8 cellular contexts compared by ENCODE assay signal in the genomic region with DNA sequence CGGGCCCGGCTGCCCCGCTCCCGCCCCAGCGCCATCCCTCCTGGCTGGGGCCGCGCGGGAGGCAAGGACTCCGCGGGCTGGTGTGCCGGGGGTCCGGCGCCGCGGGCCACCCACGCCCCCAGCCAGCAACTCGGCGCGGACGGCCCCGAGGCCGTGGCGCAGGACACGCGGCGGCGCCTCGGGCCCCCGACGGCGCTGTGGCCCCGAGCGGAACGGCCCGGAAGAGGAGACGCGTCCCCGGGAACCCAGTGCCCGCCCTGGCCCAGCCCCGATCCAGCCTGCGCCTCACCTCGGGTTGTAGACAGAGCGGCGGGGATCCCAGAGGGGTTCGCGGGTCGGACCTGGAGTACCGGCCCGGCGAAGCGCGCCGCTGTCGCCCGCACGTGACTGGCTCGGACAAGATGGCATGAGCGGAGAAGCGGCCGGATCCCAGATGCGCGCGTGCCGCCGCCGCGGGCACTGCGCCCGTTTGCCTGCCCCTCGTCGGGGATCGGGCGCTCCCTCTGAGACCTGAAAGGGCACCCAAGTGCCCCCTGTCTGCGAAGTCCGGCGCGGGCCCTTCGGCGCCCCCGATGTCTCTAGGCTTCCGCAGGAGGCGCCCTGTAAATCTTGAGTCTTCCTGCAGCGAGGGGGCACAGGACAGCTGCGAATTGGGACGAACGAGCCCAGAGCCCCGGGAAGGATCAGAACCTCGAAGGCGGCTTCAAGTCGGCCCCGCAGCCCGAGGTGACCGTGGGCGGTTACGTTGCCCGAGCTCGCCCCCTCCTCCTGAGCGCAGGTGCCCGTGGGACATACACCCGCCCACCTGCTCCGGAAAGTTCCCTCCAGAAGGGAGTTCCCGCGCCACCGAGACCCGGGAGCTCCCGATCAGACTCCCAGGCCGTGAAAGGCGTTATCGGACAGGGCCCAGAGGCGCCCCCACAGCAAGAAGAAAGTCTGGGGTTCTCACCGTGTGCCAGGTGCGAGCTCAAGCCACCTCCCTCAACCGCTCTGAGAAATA. TPM values are rescaled to one million over a fixed set of nuclear protein-coding genes. Genes with fewer than 3 reads are reported as not detected.
DNase-seq lines count a peak whose midpoint lies in the region; ATAC-seq and TF ChIP-seq lines count a peak whose summit lies in the region.

No MANE protein-coding gene starts in this region.

- H3K9ac ChIP-seq in IMR-90 (ENCODE audit: low read depth, low read length): no peak overlapping the region

- no peak overlapping the region for H2BK120ac ChIP-seq in IMR-90 (ENCODE audit: low read depth, low read length)

- no peak overlapping the region for H3K27ac ChIP-seq in IMR-90 (ENCODE audit: insufficient read depth, low read length)
- peak overlapping the region; percentile 90 for H3K27ac ChIP-seq in caudate nucleus (ENCODE audit: low read depth, low read length)

- no peak overlapping the region for H4K8ac ChIP-seq in IMR-90 (ENCODE audit: low read depth in 2 of 2, low read length in 2 of 2)

- no peak overlapping the region for H3K23ac ChIP-seq in IMR-90 (ENCODE audit: low read depth, low read length)

- H2AK9ac ChIP-seq in IMR-90 (replicated peaks; ENCODE audit: low read depth, low read length, poor library complexity): peak overlapping the region; percentile 87

- no peak for TF ChIP-seq POLR2A in IMR-90 (IDR thresholded peaks at IDR 0.05; ENCODE audit: low read depth, low read length)

- H3K4me3 ChIP-seq in IMR-90 (ENCODE audit: insufficient read depth, low read depth, low read length) (peak overlapping the region; percentile 93), WI38 (ENCODE audit: low read depth, low read length) (peak overlapping the region; percentile 74)

- no peak for TF ChIP-seq RAD21 in IMR-90 (IDR thresholded peaks at IDR 0.05; ENCODE audit: low read length)

- WGBS in IMR-90 (ENCODE audit: extremely low coverage in 2 of 2, insufficient read length in 1 of 2), 2 experiments: 2% methylated on average over 54 of the region's 113 CpGs; no CpG with 5 or more reads in 1 of the 2 experiments

- H3K14ac ChIP-seq in IMR-90 (replicated peaks; ENCODE audit: low read depth, low read length): no peak overlapping the region

- DNase-seq in COLO829 (ENCODE audit: low spot score): peak; percentile 30
- peak; percentile 11 for DNase-seq in IMR-90
- peak in 43 of 61 donors; percentile 7 to 76 (median 39) for DNase-seq in caudate nucleus (lab: John Stamatoyannopoulos, UW)
- DNase-seq in kidney tubule cell (ENCODE audit: low spot score): peak; percentile 56
- peak; percentile 48 for DNase-seq in stimulated activated CD4-positive, alpha-beta T cell treated with anti-CD3 and anti-CD28 coated beads, Interleukin-1b, Interleukin-23, amount 100 ng/mL, for 48 hours
- DNase-seq in HuH-7 (ENCODE audit: low spot score): no peak

- H2BK15ac ChIP-seq in IMR-90 (ENCODE audit: low read depth, low read length): no peak overlapping the region

- peaks cover 3 to 10% of the 10 kb centered on the region in 2 experiments; a peak in 2 of 4 replicates for H3K79me1 ChIP-seq in IMR-90 (ENCODE audit: low read depth in 1 of 2, low read length in 2 of 2)

- peak overlapping the region; percentile 54 for H3K4me2 ChIP-seq in IMR-90 (ENCODE audit: low read depth, low read length)

- no peak overlapping the region for H2BK20ac ChIP-seq in IMR-90 (ENCODE audit: low read depth, low read length)

- in situ Hi-C loops in IMR-90 (cut with MboI; ENCODE audit: low sequenced_read_pairs): no loop called here

- no peak overlapping the region for H3K18ac ChIP-seq in IMR-90 (ENCODE audit: low read depth, low read length)

- H4K91ac ChIP-seq in IMR-90 (ENCODE audit: insufficient read depth, low read depth, low read length): no peak overlapping the region

- no peaks in the 10 kb centered on the region for H3K36me3 ChIP-seq in IMR-90 (ENCODE audit: control insufficient read depth, insufficient read depth, low read length)

- no peak overlapping the region for H4K5ac ChIP-seq in IMR-90 (ENCODE audit: low read depth, low read length)

- BruUV-seq in IMR-90 (replicated peaks; lab: Mats Ljungman, UMichigan): no TSS peak

- ATAC-seq in GM21381 (IDR thresholded peaks at IDR 0.05; ENCODE audit: unreplicated experiment): peak; percentile 35
- peak; percentile 22 for ATAC-seq in IMR-90 (ENCODE audit: low read depth)

- peak overlapping the region; percentile 95 for H2AFZ ChIP-seq in IMR-90 (replicated peaks; ENCODE audit: low read length, poor library complexity)

- H3K4me1 ChIP-seq in IMR-90 (ENCODE audit: control insufficient read depth, insufficient read depth, low read length): no peaks in the 10 kb centered on the region

- intact Hi-C loops in IMR-90 (cut with micrococcal nuclease): no loop called here

- no peak overlapping the region for H2BK5ac ChIP-seq in IMR-90 (ENCODE audit: low read depth, low read length, poor library complexity, severe bottlenecking)

- H3K27me3 ChIP-seq in IMR-90 (ENCODE audit: control insufficient read depth, insufficient read depth, low read length): peaks cover 20% of the 10 kb centered on the region

- CTCF ChIA-PET in IMR-90 (lab: Yijun Ruan, JAX): no interaction called here

- no peaks in the 10 kb centered on the region for H4K20me1 ChIP-seq in IMR-90 (ENCODE audit: insufficient read depth, low read length)

- no peaks in the 10 kb centered on the region for H3K9me1 ChIP-seq in IMR-90 (ENCODE audit: insufficient read depth, low read length)

- 0 out of 2 replicates have a peak, but pooled peaks have one; percentile 30 for TF ChIP-seq CTCF in IMR-90 (conservative IDR thresholded peaks at IDR 0.05; ENCODE audit: low read depth, low read length)
- 0 out of 2 replicates have a peak, but pooled peaks have one; percentile 12 for TF ChIP-seq CTCF in WI38 (IDR thresholded peaks at IDR 0.05; ENCODE audit: low read depth, low read length)

- no peaks in the 10 kb centered on the region for H3K9me3 ChIP-seq in IMR-90 (ENCODE audit: control insufficient read depth, insufficient read depth, low read length)

- dilution Hi-C loops in IMR-90 (cut with HindIII; ENCODE audit: low sequenced_read_pairs, unreplicated experiment): no loop called here

- POLR2A ChIA-PET in IMR-90 (lab: Charles Lee; ENCODE audit: unreplicated experiment): no interaction called here

- H3K56ac ChIP-seq in IMR-90 (ENCODE audit: extremely low read depth, insufficient read depth, low read length): no peak overlapping the region

- H3K4ac ChIP-seq in IMR-90 (ENCODE audit: low read depth, low read length): no peak overlapping the region

- no peak overlapping the region for H2AK5ac ChIP-seq in IMR-90 (ENCODE audit: low read depth, low read length)

TF ChIP-seq in IMR-90, 13 proteins besides CTCF, POLR2A, EP300 and RAD21:
- TF ChIP-seq ELK1 (IDR thresholded peaks at IDR 0.05; ENCODE audit: borderline replicate concordance, low read depth, low read length): no peak
- no peak for TF ChIP-seq CHD1 (IDR thresholded peaks at IDR 0.05; ENCODE audit: low read depth, low read length)
- no peak for TF ChIP-seq MAFK (IDR thresholded peaks at IDR 0.05; ENCODE audit: low read depth, low read length)
- no peak for TF ChIP-seq CEBPB (IDR thresholded peaks at IDR 0.05; ENCODE audit: low read depth, low read length)
- peak; percentile 58; the same call in 1 of the 2 replicates for TF ChIP-seq BHLHE40 (IDR thresholded peaks at IDR 0.05; ENCODE audit: low read depth, low read length)
- no peak for TF ChIP-seq NFE2L2 (IDR thresholded peaks at IDR 0.05; ENCODE audit: low read depth, low read length)
- TF ChIP-seq RCOR1 (IDR thresholded peaks at IDR 0.05; ENCODE audit: insufficient replicate concordance, low read length): no peak
- TF ChIP-seq FOS (IDR thresholded peaks at IDR 0.05; ENCODE audit: low read depth, low read length): no peak
- TF ChIP-seq MAZ (IDR thresholded peaks at IDR 0.05; ENCODE audit: borderline replicate concordance, low read depth, low read length): no peak
- no peak for TF ChIP-seq SMC3 (IDR thresholded peaks at IDR 0.05; ENCODE audit: low read depth, low read length)
- TF ChIP-seq RFX5 (IDR thresholded peaks at IDR 0.05; ENCODE audit: low read depth, low read length): no peak
- TF ChIP-seq MXI1 (IDR thresholded peaks at IDR 0.05; ENCODE audit: borderline replicate concordance, low read depth, low read length): no peak
- TF ChIP-seq, protein P1, sequence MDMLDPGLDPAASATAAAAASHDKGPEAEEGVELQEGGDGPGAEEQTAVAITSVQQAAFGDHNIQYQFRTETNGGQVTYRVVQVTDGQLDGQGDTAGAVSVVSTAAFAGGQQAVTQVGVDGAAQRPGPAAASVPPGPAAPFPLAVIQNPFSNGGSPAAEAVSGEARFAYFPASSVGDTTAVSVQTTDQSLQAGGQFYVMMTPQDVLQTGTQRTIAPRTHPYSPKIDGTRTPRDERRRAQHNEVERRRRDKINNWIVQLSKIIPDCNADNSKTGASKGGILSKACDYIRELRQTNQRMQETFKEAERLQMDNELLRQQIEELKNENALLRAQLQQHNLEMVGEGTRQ (IDR thresholded peaks at IDR 0.05; ENCODE audit: low read depth, low read length): peak; percentile 63

RNA-seq across cellular contexts. Expression of gene SFMBT1, which starts 0.6 kb away (rescaled TPM):
- total RNA-seq in IMR-90 (2012; rRNA removed): 1.8 and 3.6 TPM in 2 replicates
- 0.92 and 1.0 TPM in 2 replicates for polyA plus RNA-seq in IMR-90 (2012; rRNA removed)
- 0.42 and 0.74 TPM in 2 replicates for polyA plus RNA-seq in IMR-90 (2012; cell fraction: cytosol; rRNA removed)
- 0.25 and 1.2 TPM in 2 replicates for polyA plus RNA-seq in IMR-90 (2012; cell fraction: nucleus; rRNA removed; ENCODE audit: low replicate concordance)
